ENCODE assay signal across 11 cellular contexts in genomic region chr7:50264908-50265307, GRCh38. TPM values are rescaled to one million over a fixed set of nuclear protein-coding genes. Genes with fewer than 3 reads are reported as not detected.
DNase-seq lines count a peak whose midpoint lies in the region; ATAC-seq, FAIRE-seq and TF ChIP-seq lines count a peak whose summit lies in the region.
"Had no signal": no experiment of that assay in that cellular context is flagged by ENCODE, and none has a peak within 500 bp of the region (broad histone marks: within the 10 kb centered on the region; RNA-seq: fewer than 3 reads in every experiment).

No MANE protein-coding gene starts in this region.

- H3K27ac Mint-ChIP-seq in activated naive CD8-positive, alpha-beta T cell: peak overlapping the region; percentile 98
- H3K27ac Mint-ChIP-seq in WTC11: no peak overlapping the region

- H3K27me3 Mint-ChIP-seq in activated naive CD8-positive, alpha-beta T cell: no peaks in the 10 kb centered on the region
- peaks cover 2% of the 10 kb centered on the region; the same call in 1 of the 2 replicates for H3K27me3 Mint-ChIP-seq in WTC11 (ENCODE audit: low read depth)

- TF ChIP-seq CTCF in OCI-LY3 (IDR thresholded peaks at IDR 0.05; ENCODE audit: low read depth, low read length): no peak
- no peak for TF ChIP-seq CTCF in WTC11 (IDR thresholded peaks at IDR 0.05)

- peaks cover 86% of the 10 kb centered on the region for H3K4me1 ChIP-seq in OCI-LY3 (ENCODE audit: low read length)

- ATAC-seq in left ventricle myocardium superior (no peak), HG02840 (IDR thresholded peaks at IDR 0.05; ENCODE audit: low FRiP score, unreplicated experiment) (no peak), WTC11 (no peak)

- peaks cover under 1% of the 10 kb centered on the region for H3K9me3 Mint-ChIP-seq in activated naive CD8-positive, alpha-beta T cell (ENCODE audit: low read depth)
- H3K9me3 Mint-ChIP-seq in WTC11: no peaks in the 10 kb centered on the region

- H4K20me1 ChIP-seq in OCI-LY3 (ENCODE audit: insufficient read depth, low read length): no peaks in the 10 kb centered on the region

- peaks cover 14% of the 10 kb centered on the region for H3K79me2 ChIP-seq in OCI-LY3 (ENCODE audit: low read length)

- H2AFZ ChIP-seq in OCI-LY3 (ENCODE audit: low read depth, low read length): no peak overlapping the region

- H3K9me3 ChIP-seq in OCI-LY3 (ENCODE audit: insufficient read depth, low read length): peaks cover 6% of the 10 kb centered on the region; the same call in 1 of the 2 replicates

- H3K4me1 Mint-ChIP-seq in activated naive CD8-positive, alpha-beta T cell (ENCODE audit: low read depth): peaks cover 99% of the 10 kb centered on the region
- H3K4me1 Mint-ChIP-seq in WTC11: peaks cover 20% of the 10 kb centered on the region

- intact Hi-C loops in left ventricle myocardium superior (cut with micrococcal nuclease): no loop called here

- H3K4me3 ChIP-seq in OCI-LY3 (ENCODE audit: low read length): peak overlapping the region; percentile 33

- H3K4me3 Mint-ChIP-seq in activated naive CD8-positive, alpha-beta T cell: peak overlapping the region; percentile 83
- no peak overlapping the region for H3K4me3 Mint-ChIP-seq in WTC11

- peak overlapping the region; percentile 73 for H3K4me2 ChIP-seq in OCI-LY3 (ENCODE audit: low read length)

- H3K9ac ChIP-seq in OCI-LY3 (ENCODE audit: low read length): peak overlapping the region; percentile 74

- H3K27ac ChIP-seq in OCI-LY3 (ENCODE audit: low read length): peak overlapping the region; percentile 96
- H3K27ac ChIP-seq: HL-60 had no signal

- no peak for FAIRE-seq in urothelium cell line (lab: Jason Lieb, UNC)
- FAIRE-seq: endothelial cell of umbilical vein had no signal

- peaks cover under 1% of the 10 kb centered on the region for H3K36me3 ChIP-seq in OCI-LY3 (replicated peaks; ENCODE audit: low read depth, low read length)

- CTCF ChIA-PET in WTC11 (lab: Charles Lee): no interaction called here

- POLR2A ChIA-PET in WTC11 (lab: Charles Lee): no interaction called here

- no peaks in the 10 kb centered on the region for H3K27me3 ChIP-seq in OCI-LY3 (ENCODE audit: low read depth, low read length)

- peaks cover under 1% of the 10 kb centered on the region for H3K36me3 Mint-ChIP-seq in activated naive CD8-positive, alpha-beta T cell
- H3K36me3 Mint-ChIP-seq in WTC11: no peaks in the 10 kb centered on the region

- DNase-seq in stimulated activated CD4-positive, alpha-beta T cell treated with anti-CD3 and anti-CD28 coated beads, Interleukin-15, amount 100 ng/mL, for 24 hours: peak; percentile 56
- no peak for DNase-seq in stimulated activated CD4-positive, alpha-beta T cell treated with anti-CD3 and anti-CD28 coated beads, Interleukin-4, amount 100 ng/mL, for 1 hour
- DNase-seq in urothelium cell line (ENCODE audit: low spot score): peak; percentile 74
- DNase-seq in left ventricle myocardium superior: no peak
- DNase-seq in WTC11 (ENCODE audit: low spot score): no peak
- DNase-seq: NCI-H2081 had no signal

TF ChIP-seq in WTC11, 78 proteins besides CTCF, POLR2A, EP300 and RAD21:
- no peak for TF ChIP-seq FOXP1 (CRISPR knock-in tag; IDR thresholded peaks at IDR 0.05; ENCODE audit: borderline replicate concordance)
- TF ChIP-seq, protein P1, sequence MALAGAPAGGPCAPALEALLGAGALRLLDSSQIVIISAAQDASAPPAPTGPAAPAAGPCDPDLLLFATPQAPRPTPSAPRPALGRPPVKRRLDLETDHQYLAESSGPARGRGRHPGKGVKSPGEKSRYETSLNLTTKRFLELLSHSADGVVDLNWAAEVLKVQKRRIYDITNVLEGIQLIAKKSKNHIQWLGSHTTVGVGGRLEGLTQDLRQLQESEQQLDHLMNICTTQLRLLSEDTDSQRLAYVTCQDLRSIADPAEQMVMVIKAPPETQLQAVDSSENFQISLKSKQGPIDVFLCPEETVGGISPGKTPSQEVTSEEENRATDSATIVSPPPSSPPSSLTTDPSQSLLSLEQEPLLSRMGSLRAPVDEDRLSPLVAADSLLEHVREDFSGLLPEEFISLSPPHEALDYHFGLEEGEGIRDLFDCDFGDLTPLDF (CRISPR knock-in tag; IDR thresholded peaks at IDR 0.05): no peak
- TF ChIP-seq SP1 (CRISPR knock-in tag; conservative IDR thresholded peaks at IDR 0.05): no peak
- TF ChIP-seq FOXK1 (CRISPR knock-in tag; IDR thresholded peaks at IDR 0.05): no peak
- TF ChIP-seq KAT7 (CRISPR knock-in tag; IDR thresholded peaks at IDR 0.05; ENCODE audit: borderline replicate concordance): no peak

RNA-seq across cellular contexts. Expression of gene IKZF1, which starts 39.6 kb away (rescaled TPM):
- total RNA-seq in left ventricle myocardium superior: 3.7 TPM
- total RNA-seq in WTC11 (2021): 1.9 to 2.4 TPM (median 2.3 TPM) in 3 replicates

Comparison
In these comparisons a context has a peak if more than half of its experiments do, and no peak if none do; other contexts are left out.
1. DNase-seq: peak in stimulated activated CD4-positive, alpha-beta T cell treated with anti-CD3 and anti-CD28 coated beads, Interleukin-15, amount 100 ng/mL, for 24 hours (single experiment) and urothelium cell line (single experiment); none in stimulated activated CD4-positive, alpha-beta T cell treated with anti-CD3 and anti-CD28 coated beads, Interleukin-4, amount 100 ng/mL, for 1 hour (single experiment), left ventricle myocardium superior (single experiment) and WTC11 (single experiment).